Comparison of ENCODE assay signal across 18 cellular contexts in genomic region chr3:99503350-99503749, GRCh38.
DNase-seq lines count a peak whose midpoint lies in the region; ATAC-seq, FAIRE-seq and TF ChIP-seq lines count a peak whose summit lies in the region.
"Had no signal": no experiment of that assay in that cellular context is flagged by ENCODE, and none has a peak within 500 bp of the region (broad histone marks: within the 10 kb centered on the region; RNA-seq: fewer than 3 reads in every experiment).

No MANE protein-coding gene starts in this region.

- H3K27ac ChIP-seq in muscle layer of duodenum (ENCODE audit: low read length) (peak overlapping the region; percentile 25), small intestine (ENCODE audit: low read depth in 1 of 2, low read length in 1 of 2) (peak overlapping the region in 1 of 2 donors; percentile 63)
- H3K27ac ChIP-seq: suprapubic skin had no signal

- intact Hi-C loops in Right ventricle myocardium inferior (cut with DNase I), result loop anchor here (10.0 kb wide), 1 partner anchor 131 kb away; the partner anchor contains the start of gene COL8A1
- intact Hi-C loops in cardiac septum (cut with DNase I), result loop anchor here (10.0 kb wide), 2 partner anchors 131 to 1679 kb away; partner anchors contain the start of genes COL8A1 and CRYBG3

- H3K9me3 Mint-ChIP-seq in immature natural killer cell, result peaks cover 0 to 7% (median 2%) of the 10 kb centered on the region in 6 donors
- H3K9me3 Mint-ChIP-seq: naive thymus-derived CD8-positive, alpha-beta T cell; T-helper 1 cell treated with Interleukin-12 subunit alpha and Interleukin-12 subunit beta and Interleukin-4 antibody, amounts not matched to agents 30 μg/mL and 1 μg/mL, for 36 hours had no signal

- TF ChIP-seq CTCF in fibroblast of mammary gland (conservative IDR thresholded peaks at IDR 0.05; ENCODE audit: control insufficient read depth, insufficient read depth, low read depth, low read length), result no peak

- H3K4me3 ChIP-seq in fibroblast of mammary gland (ENCODE audit: control insufficient read depth, low read depth, low read length), result no peak overlapping the region
- no peak overlapping the region for H3K4me3 ChIP-seq in muscle layer of duodenum (ENCODE audit: low read depth in 1 of 2, low read length in 2 of 2)
- H3K4me3 ChIP-seq in small intestine (ENCODE audit: low read depth in 1 of 2, low read length in 2 of 2), result no peak overlapping the region
- H3K4me3 ChIP-seq: suprapubic skin had no signal

- no peaks in the 10 kb centered on the region for H3K27me3 ChIP-seq in muscle layer of duodenum (ENCODE audit: low read depth, low read length)
- no peaks in the 10 kb centered on the region for H3K27me3 ChIP-seq in small intestine (ENCODE audit: control insufficient read depth in 2 of 2, insufficient read depth in 2 of 2, low read length in 2 of 2)
- H3K27me3 ChIP-seq: suprapubic skin had no signal

- no peaks in the 10 kb centered on the region for H3K4me1 Mint-ChIP-seq in immature natural killer cell

- H3K36me3 ChIP-seq in muscle layer of duodenum (ENCODE audit: control insufficient read depth in 1 of 2, insufficient read depth in 2 of 2, low read length in 2 of 2) (no peaks in the 10 kb centered on the region), small intestine (ENCODE audit: control insufficient read depth in 2 of 2, insufficient read depth in 2 of 2, low read length in 2 of 2) (no peaks in the 10 kb centered on the region)
- H3K36me3 ChIP-seq: suprapubic skin had no signal

- no peaks in the 10 kb centered on the region for H3K9me3 ChIP-seq in muscle layer of duodenum (ENCODE audit: control insufficient read depth in 1 of 2, low read length in 2 of 2)
- no peaks in the 10 kb centered on the region for H3K9me3 ChIP-seq in small intestine (ENCODE audit: control insufficient read depth, low read depth)
- H3K9me3 ChIP-seq: Caco-2, suprapubic skin had no signal

- WGBS in small intestine, 3 donors, result 67 to 83% (median 70%) methylated on average over 3 of the region's 3 CpGs

- no peak for DNase-seq in Right ventricle myocardium inferior (ENCODE audit: missing footprints)
- no peak for DNase-seq in cardiac septum (ENCODE audit: low spot score)
- DNase-seq in fibroblast of mammary gland (ENCODE audit: low read depth), result peak; percentile 55
- no peak for DNase-seq in immature natural killer cell
- DNase-seq in small intestine, result no peak
- no peak for DNase-seq in GM12891 (ENCODE audit: insufficient read length, low spot score)
- DNase-seq: activated CD4-positive, alpha-beta T cell treated with anti-CD3 and anti-CD28 coated beads for 36 hours; activated T-cell treated with anti-CD3 and anti-CD28 coated beads, Interleukin-2, amount 50 U/mL, for 1 hour; Caco-2; kidney; naive thymus-derived CD8-positive, alpha-beta T cell; NCI-H1092 treated with DMSO at 0.1 percent for 48 hours; NCI-H446 treated with DMSO at 0.1 percent for 48 hours had no signal

- H3K27ac Mint-ChIP-seq in immature natural killer cell, result no peak overlapping the region
- H3K27ac Mint-ChIP-seq: activated CD4-positive, alpha-beta T cell treated with anti-CD3 and anti-CD28 coated beads for 36 hours; naive thymus-derived CD8-positive, alpha-beta T cell; T-helper 1 cell treated with Interleukin-12 subunit alpha and Interleukin-12 subunit beta and Interleukin-4 antibody, amounts not matched to agents 30 μg/mL and 1 μg/mL, for 36 hours had no signal

- no peak overlapping the region for H3K4me3 Mint-ChIP-seq in immature natural killer cell
- H3K4me3 Mint-ChIP-seq: activated CD4-positive, alpha-beta T cell treated with anti-CD3 and anti-CD28 coated beads for 36 hours; naive thymus-derived CD8-positive, alpha-beta T cell; T-helper 1 cell treated with Interleukin-12 subunit alpha and Interleukin-12 subunit beta and Interleukin-4 antibody, amounts not matched to agents 30 μg/mL and 1 μg/mL, for 36 hours had no signal

- no peaks in the 10 kb centered on the region for H3K36me3 Mint-ChIP-seq in immature natural killer cell
- H3K36me3 Mint-ChIP-seq: naive thymus-derived CD8-positive, alpha-beta T cell had no signal

- H3K4me1 ChIP-seq in muscle layer of duodenum (ENCODE audit: control insufficient read depth in 1 of 2, insufficient read depth in 2 of 2, low read length in 2 of 2) (peaks cover 0 to 6% of the 10 kb centered on the region in 2 donors), small intestine (ENCODE audit: control insufficient read depth in 2 of 2, insufficient read depth in 1 of 2, low read depth in 1 of 2, low read length in 1 of 2) (no peaks in the 10 kb centered on the region)
- H3K4me1 ChIP-seq: Caco-2 had no signal

- TF ChIP-seq POLR2A in GM12891 (IDR thresholded peaks at IDR 0.05; ENCODE audit: low read depth, low read length), result no peak

- H3K27me3 Mint-ChIP-seq in immature natural killer cell (ENCODE audit: low read depth in 3 of 3), result no peaks in the 10 kb centered on the region

- ATAC-seq in Right ventricle myocardium inferior, result peak; percentile 61
- ATAC-seq in GM18519 (IDR thresholded peaks at IDR 0.05; ENCODE audit: low FRiP score, unreplicated experiment), result no peak
- ATAC-seq: activated CD4-positive, alpha-beta T cell treated with anti-CD3 and anti-CD28 coated beads for 36 hours; naive thymus-derived CD8-positive, alpha-beta T cell had no signal

- FAIRE-seq in small intestine (lab: Jason Lieb, UNC) (no peak), GM12891 (lab: Jason Lieb, UNC) (no peak)
- FAIRE-seq: A204.1, kidney had no signal

TF ChIP-seq in GM12891, 5 proteins besides CTCF, POLR2A, EP300 and RAD21:
- TF ChIP-seq PAX5 (IDR thresholded peaks at IDR 0.05; ENCODE audit: insufficient read depth, low read length, severe bottlenecking) (no peak), POU2F2 (IDR thresholded peaks at IDR 0.05; ENCODE audit: low read depth, low read length) (no peak), POLR2AphosphoS5 (IDR thresholded peaks at IDR 0.05; ENCODE audit: low read depth, low read length) (no peak), SPI1 (IDR thresholded peaks at IDR 0.05; ENCODE audit: low read depth, low read length) (no peak)
TF ChIP-seq in GM12891: peak in this region for 0.
